1 cellular context compared by ENCODE assay signal in genomic region chr5:119221330-119221729, GRCh38.
TF ChIP-seq lines count a peak whose summit lies in the region.

No MANE protein-coding gene starts in this region.

TF ChIP-seq in GM12878, 131 proteins besides CTCF, POLR2A, EP300 and RAD21 (continued from another document):
- TF ChIP-seq ZNF622 (IDR thresholded peaks at IDR 0.05), result no peak
